Comparison of ENCODE assay signal across 13 cellular contexts in the genomic region with DNA sequence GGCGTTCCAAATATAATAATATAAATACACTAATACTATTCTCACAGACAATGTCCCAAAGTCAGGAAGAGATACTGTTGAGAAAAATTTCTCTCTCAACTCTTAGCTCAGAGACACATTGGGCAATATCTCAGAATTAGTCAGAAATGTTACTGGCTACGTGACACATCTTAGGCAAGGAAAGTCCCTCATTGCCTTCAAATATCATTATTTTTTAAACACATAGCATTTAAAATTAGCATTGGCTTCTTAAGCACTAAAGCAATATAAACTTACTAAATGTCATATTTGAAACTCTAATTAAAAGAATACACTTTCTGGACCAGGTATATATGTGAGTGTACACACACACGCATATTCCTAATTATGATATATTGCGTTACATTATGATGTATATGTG.
DNase-seq lines count a peak whose midpoint lies in the region; ATAC-seq and TF ChIP-seq lines count a peak whose summit lies in the region.
"Had no signal": no experiment of that assay in that cellular context is flagged by ENCODE, and none has a peak within 500 bp of the region (broad histone marks: within the 10 kb centered on the region; RNA-seq: fewer than 3 reads in every experiment).

No MANE protein-coding gene starts in this region.

- no peaks in the 10 kb centered on the region for H3K27me3 ChIP-seq in GM06990 (replicated peaks; ENCODE audit: control insufficient read depth, insufficient read depth, low read length)
- H3K27me3 ChIP-seq: upper lobe of left lung had no signal

- H3K4me3 ChIP-seq in GM06990 (replicated peaks; ENCODE audit: low read depth, low read length) (no peak overlapping the region), epithelial cell of proximal tubule (ENCODE audit: low read depth, low read length) (no peak overlapping the region)
- H3K4me3 ChIP-seq: upper lobe of left lung had no signal

- DNase-seq in GM06990 (ENCODE audit: extremely low read depth, insufficient read length) = peak; percentile 7
- DNase-seq in epithelial cell of proximal tubule (ENCODE audit: low read depth) = peak; percentile 29
- DNase-seq in NK-92 treated with Interleukin-12 subunit alpha and Interleukin-12 subunit beta, amount 100 ng/mL, for 24 hours (lab: John Stamatoyannopoulos, UW) = no peak
- DNase-seq in SHP77 treated with DMSO at 0.1 percent for 48 hours (lab: John Stamatoyannopoulos, UW) = no peak
- DNase-seq: activated effector memory CD4-positive, alpha-beta T cell treated with Interleukin-2 at 50 U/mL for 16 hours; CD8-positive, alpha-beta T cell; stimulated activated CD4-positive, alpha-beta T cell treated with anti-CD3 and anti-CD28 coated beads, Interleukin-2, amount 100 ng/mL, for 48 hours; upper lobe of left lung had no signal

- ATAC-seq in GM21515 (IDR thresholded peaks at IDR 0.05; ENCODE audit: unreplicated experiment) = peak; percentile 59
- peak; percentile 65 for ATAC-seq in HG03342 (IDR thresholded peaks at IDR 0.05; ENCODE audit: unreplicated experiment)
- no peak for ATAC-seq in SK-N-SH treated with all-trans-retinoic acid at 6 μM for 48 hours
- ATAC-seq in HG03571 (IDR thresholded peaks at IDR 0.05; ENCODE audit: unreplicated experiment) = no peak
- ATAC-seq: CD8-positive, alpha-beta T cell; HepG2 had no signal

- no peaks in the 10 kb centered on the region for H3K36me3 ChIP-seq in GM06990 (ENCODE audit: control insufficient read depth, insufficient read depth, low read length)
- H3K36me3 ChIP-seq: upper lobe of left lung had no signal

- TF ChIP-seq CTCF in GM06990 (IDR thresholded peaks at IDR 0.05; ENCODE audit: insufficient read depth, low read length, poor library complexity, severe bottlenecking) = no peak
- TF ChIP-seq CTCF in epithelial cell of proximal tubule (conservative IDR thresholded peaks at IDR 0.05; ENCODE audit: low read depth, low read length) = no peak

TF ChIP-seq in SK-N-SH treated with all-trans-retinoic acid at 6 μM for 48 hours, 23 proteins besides CTCF, POLR2A, EP300 and RAD21:
- TF ChIP-seq, protein P1, sequence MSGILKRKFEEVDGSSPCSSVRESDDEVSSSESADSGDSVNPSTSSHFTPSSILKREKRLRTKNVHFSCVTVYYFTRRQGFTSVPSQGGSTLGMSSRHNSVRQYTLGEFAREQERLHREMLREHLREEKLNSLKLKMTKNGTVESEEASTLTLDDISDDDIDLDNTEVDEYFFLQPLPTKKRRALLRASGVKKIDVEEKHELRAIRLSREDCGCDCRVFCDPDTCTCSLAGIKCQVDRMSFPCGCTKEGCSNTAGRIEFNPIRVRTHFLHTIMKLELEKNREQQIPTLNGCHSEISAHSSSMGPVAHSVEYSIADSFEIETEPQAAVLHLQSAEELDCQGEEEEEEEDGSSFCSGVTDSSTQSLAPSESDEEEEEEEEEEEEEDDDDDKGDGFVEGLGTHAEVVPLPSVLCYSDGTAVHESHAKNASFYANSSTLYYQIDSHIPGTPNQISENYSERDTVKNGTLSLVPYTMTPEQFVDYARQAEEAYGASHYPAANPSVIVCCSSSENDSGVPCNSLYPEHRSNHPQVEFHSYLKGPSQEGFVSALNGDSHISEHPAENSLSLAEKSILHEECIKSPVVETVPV (CRISPR knock-in tag; IDR thresholded peaks at IDR 0.05) = no peak
- TF ChIP-seq ZC3H10 (CRISPR knock-in tag; IDR thresholded peaks at IDR 0.05) = no peak
- TF ChIP-seq ARNTL (CRISPR knock-in tag; IDR thresholded peaks at IDR 0.05; ENCODE audit: borderline replicate concordance, low read depth) = no peak
TF ChIP-seq in SK-N-SH treated with all-trans-retinoic acid at 6 μM for 48 hours: peak in this region for 0.

Comparison
In these comparisons a context has a peak if more than half of its experiments do, and no peak if none do; other contexts are left out.
1. DNase-seq: peak in GM06990 (single experiment) and epithelial cell of proximal tubule (single experiment); none in NK-92 treated with Interleukin-12 subunit alpha and Interleukin-12 subunit beta, amount 100 ng/mL, for 24 hours (single experiment) and SHP77 treated with DMSO at 0.1 percent for 48 hours (single experiment).
2. ATAC-seq: peak in GM21515 (single experiment) and HG03342 (single experiment); none in SK-N-SH treated with all-trans-retinoic acid at 6 μM for 48 hours (single experiment) and HG03571 (single experiment).